In the genomic region with DNA sequence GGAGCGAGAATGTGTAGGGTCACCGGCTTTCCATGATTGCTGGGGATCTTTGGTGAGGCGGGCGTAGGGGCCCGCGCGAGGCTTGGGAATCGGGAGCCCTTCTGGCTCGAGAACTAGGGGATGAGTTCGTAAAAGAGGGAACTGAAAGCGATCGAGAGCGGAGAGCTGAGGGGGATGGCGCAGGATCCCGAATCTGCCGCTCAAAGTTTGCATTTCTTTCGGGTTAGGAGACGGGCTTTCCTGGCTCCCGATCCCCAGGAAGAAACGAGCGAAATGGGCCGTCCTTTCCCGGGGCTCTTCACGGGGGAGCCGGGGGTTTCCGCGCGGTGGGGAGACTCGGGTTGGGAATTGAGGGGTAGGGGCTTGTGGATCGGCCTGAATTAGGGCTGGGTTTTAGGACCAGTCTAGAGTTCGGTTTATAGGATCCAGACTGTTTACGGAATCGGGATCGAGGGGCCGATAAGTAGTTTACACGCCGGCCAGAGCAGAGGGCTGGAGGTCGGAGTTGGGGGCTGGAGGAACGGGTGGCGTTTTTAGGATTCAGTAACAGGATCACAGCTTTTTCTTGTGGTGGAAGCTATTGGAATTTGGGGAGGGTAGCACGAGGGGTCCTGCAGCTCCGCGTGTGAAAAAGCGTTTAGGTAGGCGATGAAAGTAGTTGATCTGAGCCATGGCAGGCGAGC, we compare ENCODE assay signal across 8 cellular contexts. TPM values are rescaled to one million over a fixed set of nuclear protein-coding genes. Genes with fewer than 3 reads are reported as not detected.
DNase-seq lines count a peak whose midpoint lies in the region; ATAC-seq and TF ChIP-seq lines count a peak whose summit lies in the region.

No MANE protein-coding gene starts in this region.

- intact Hi-C loops in CD8-positive, alpha-beta T cell (cut with DNase I, micrococcal nuclease), result no loop called here
- intact Hi-C loops in mammary epithelial cell (cut with micrococcal nuclease), result loop anchor here (2.0 kb wide), 1 partner anchor 263 kb away; no protein-coding TSS in a partner anchor
- intact Hi-C loops in lower lobe of right lung (cut with DNase I), result no loop called here

- no peaks in the 10 kb centered on the region for H3K36me3 Mint-ChIP-seq in CD8-positive, alpha-beta T cell

- no peaks in the 10 kb centered on the region for H3K36me3 ChIP-seq in CD8-positive, alpha-beta T cell (ENCODE audit: insufficient read depth, low read length)
- H3K36me3 ChIP-seq in HUES48 (ENCODE audit: control insufficient read depth, insufficient read depth, low read length) (no peaks in the 10 kb centered on the region), mammary epithelial cell (ENCODE audit: insufficient read depth, low read length) (no peaks in the 10 kb centered on the region), lower lobe of right lung (no peaks in the 10 kb centered on the region), tibial nerve (no peaks in the 10 kb centered on the region)

- H3K4me3 Mint-ChIP-seq in CD8-positive, alpha-beta T cell, result peak overlapping the region; percentile 86

- peaks cover 25% of the 10 kb centered on the region for H3K4me1 Mint-ChIP-seq in CD8-positive, alpha-beta T cell (ENCODE audit: low read depth)

- H3K9ac ChIP-seq in HUES48 (ENCODE audit: low read depth, low read length), result peak overlapping the region; percentile 23; the same call in 1 of the 2 replicates
- no peak overlapping the region for H3K9ac ChIP-seq in mammary epithelial cell (ENCODE audit: insufficient read depth, low read length)

- no peak for TF ChIP-seq EP300 in tibial nerve (IDR thresholded peaks at IDR 0.05)

- H3K4me3 ChIP-seq in CD8-positive, alpha-beta T cell (ENCODE audit: low read depth, low read length), result peak overlapping the region; percentile 45
- peak overlapping the region; percentile 76 for H3K4me3 ChIP-seq in HUES48 (ENCODE audit: low read depth, low read length)
- peak overlapping the region; percentile 56 to 69 (median 59) for H3K4me3 ChIP-seq in mammary epithelial cell (replicated peaks in 1 of 3; ENCODE audit: insufficient read depth in 1 of 3, low read depth in 2 of 3, low read length in 3 of 3)
- peak overlapping the region; percentile 59 for H3K4me3 ChIP-seq in lower lobe of right lung
- peak overlapping the region; percentile 64 to 82 (median 72) for H3K4me3 ChIP-seq in tibial nerve

- peak in 1 of 2 donors; percentile 2 for TF ChIP-seq POLR2A in tibial nerve (IDR thresholded peaks at IDR 0.05)

- no peaks in the 10 kb centered on the region for H4K20me1 ChIP-seq in mammary epithelial cell (ENCODE audit: insufficient read depth, low read length)

- WGBS in mammary epithelial cell (ENCODE audit: low coverage, missing lambda C conversion rate), result 3% methylated on average over 23 of the region's 46 CpGs
- WGBS in tibial nerve, 2 donors, result 1 to 2% methylated on average over 46 of the region's 46 CpGs

- no peaks in the 10 kb centered on the region for H3K9me3 ChIP-seq in CD8-positive, alpha-beta T cell (ENCODE audit: low read length)
- H3K9me3 ChIP-seq in HUES48 (ENCODE audit: control insufficient read depth, insufficient read depth, low read length), result no peaks in the 10 kb centered on the region
- no peaks in the 10 kb centered on the region for H3K9me3 ChIP-seq in mammary epithelial cell (replicated peaks; ENCODE audit: insufficient read depth, low read length)
- H3K9me3 ChIP-seq in lower lobe of right lung, result no peaks in the 10 kb centered on the region
- H3K9me3 ChIP-seq in tibial nerve, result no peaks in the 10 kb centered on the region

- H3K27ac Mint-ChIP-seq in CD8-positive, alpha-beta T cell, result no peak overlapping the region

- dilution Hi-C loops in mammary epithelial cell (cut with HindIII; ENCODE audit: low sequenced_read_pairs), result no loop called here

- H3K27ac ChIP-seq in CD8-positive, alpha-beta T cell (ENCODE audit: low read depth, low read length), result no peak overlapping the region
- H3K27ac ChIP-seq in HUES48 (ENCODE audit: low read depth, low read length), result no peak overlapping the region
- no peak overlapping the region for H3K27ac ChIP-seq in mammary epithelial cell (ENCODE audit: insufficient read depth, low read depth, low read length)
- peak overlapping the region; percentile 80 for H3K27ac ChIP-seq in lower lobe of right lung
- peak overlapping the region; percentile 75 to 94 (median 88) for H3K27ac ChIP-seq in tibial nerve

- ATAC-seq in CD8-positive, alpha-beta T cell, result no peak
- ATAC-seq in lower lobe of right lung (peak in 1 of 2 donors; percentile 13), GM18502 (IDR thresholded peaks at IDR 0.05; ENCODE audit: poor library complexity, unreplicated experiment) (no peak)

- peak overlapping the region; percentile 97 for H3K4me2 ChIP-seq in mammary epithelial cell (ENCODE audit: insufficient read depth, low read depth, low read length)

- BruUV-seq in mammary epithelial cell (replicated peaks; lab: Mats Ljungman, UMichigan), result no TSS peak

- POLR2A ChIA-PET in CD8-positive, alpha-beta T cell (lab: Charles Lee), result no interaction called here

- H3K9me3 Mint-ChIP-seq in CD8-positive, alpha-beta T cell, result no peaks in the 10 kb centered on the region

- H3K4me1 ChIP-seq in CD8-positive, alpha-beta T cell (ENCODE audit: insufficient read depth, low read length), result peaks cover 18% of the 10 kb centered on the region
- H3K4me1 ChIP-seq in HUES48 (ENCODE audit: control insufficient read depth, insufficient read depth, low read length) (peaks cover 64% of the 10 kb centered on the region), mammary epithelial cell (ENCODE audit: insufficient read depth, low read length) (peaks cover 12% of the 10 kb centered on the region), lower lobe of right lung (peaks cover 26% of the 10 kb centered on the region), tibial nerve (peaks cover 0 to 59% (median 27%) of the 10 kb centered on the region in 4 donors)

- no peak for TF ChIP-seq CTCF in CD8-positive, alpha-beta T cell (IDR thresholded peaks at IDR 0.05)
- TF ChIP-seq CTCF in mammary epithelial cell (conservative IDR thresholded peaks at IDR 0.05 in 1 of 2, IDR thresholded peaks at IDR 0.05 in 1 of 2; ENCODE audit: extremely low read depth in 1 of 2, insufficient read depth in 1 of 2, low read depth in 1 of 2, low read length in 2 of 2) (no peak), lower lobe of right lung (IDR thresholded peaks at IDR 0.05) (no peak), tibial nerve (IDR thresholded peaks at IDR 0.05) (no peak)

- peak overlapping the region; percentile 90 for H2AFZ ChIP-seq in mammary epithelial cell (ENCODE audit: low read depth, low read length)

- no peak for DNase-seq in CD8-positive, alpha-beta T cell
- DNase-seq in mammary epithelial cell, result no peak
- no peak for DNase-seq in lower lobe of right lung
- no peak for DNase-seq in tibial nerve (ENCODE audit: low spot score in 2 of 2)
- DNase-seq in stimulated activated CD4-positive, alpha-beta T cell treated with anti-CD3 and anti-CD28 coated beads, Interleukin-2, amount 100 ng/mL, for 48 hours, result no peak
- DNase-seq in GM19238 (ENCODE audit: insufficient read length, low spot score), result no peak

- CTCF ChIA-PET in CD8-positive, alpha-beta T cell (lab: Charles Lee), result no interaction called here
- CTCF ChIA-PET in mammary epithelial cell (lab: Charles Lee; ENCODE audit: low non-redundant PET), result interaction anchor here (1.0 kb wide), 1 partner anchor 180 kb away, joined by 4 read pairs; no protein-coding TSS in a partner anchor

- peaks cover 19% of the 10 kb centered on the region for H3K27me3 ChIP-seq in CD8-positive, alpha-beta T cell (ENCODE audit: insufficient read depth, low read length)
- H3K27me3 ChIP-seq in HUES48 (ENCODE audit: control insufficient read depth, insufficient read depth, low read length) (peaks cover 55% of the 10 kb centered on the region), mammary epithelial cell (ENCODE audit: insufficient read depth, low read length) (peaks cover 11% of the 10 kb centered on the region), lower lobe of right lung (ENCODE audit: low read depth) (peaks cover 65% of the 10 kb centered on the region), tibial nerve (no peaks in the 10 kb centered on the region)

- H3K27me3 Mint-ChIP-seq in CD8-positive, alpha-beta T cell (ENCODE audit: low read depth), result peaks cover 61% of the 10 kb centered on the region

- H3K79me2 ChIP-seq in mammary epithelial cell (ENCODE audit: insufficient read depth, low read length), result no peaks in the 10 kb centered on the region

- in situ Hi-C loops in mammary epithelial cell (cut with MboI; ENCODE audit: low sequenced_read_pairs in 2 of 2), result loop anchor here (10.0 to 25.0 kb wide), 2 partner anchors 179 to 246 kb away; no protein-coding TSS in a partner anchor

RNA-seq across cellular contexts. Expression of a gene that starts 1.3 kb away (rescaled TPM):
- not detected for total RNA-seq in CD8-positive, alpha-beta T cell
- total RNA-seq in mammary epithelial cell, result under 1 TPM; 0.16 to 0.33 TPM
- polyA plus RNA-seq in mammary epithelial cell, result 0.10 TPM
- not detected for polyA minus RNA-seq in mammary epithelial cell
- total RNA-seq in lower lobe of right lung, result 14.4 TPM
- total RNA-seq in tibial nerve, result 1 to 10 TPM; 5.7 to 7.2 (median 6.4) TPM

RNA-seq across cellular contexts. Expression of a gene that starts 54.4 kb away (rescaled TPM):
- total RNA-seq in CD8-positive, alpha-beta T cell, result 1 to 10 TPM; 2.5 to 3.4 TPM
- total RNA-seq in mammary epithelial cell (10 to 100 TPM; 15.0 to 17.5 TPM), lower lobe of right lung (20.5 TPM), tibial nerve (10 to 100 TPM; 17.2 to 30.6 (median 20.7) TPM)
- polyA plus RNA-seq in mammary epithelial cell, result 25.6 TPM
- 0.31 TPM for polyA minus RNA-seq in mammary epithelial cell

Comparison
In these comparisons a context has a peak if more than half of its experiments do, and no peak if none do; other contexts are left out.
1. H3K27ac ChIP-seq: peak in lower lobe of right lung (single experiment) and tibial nerve (4 of 4); none in CD8-positive, alpha-beta T cell (single experiment), HUES48 (single experiment) and mammary epithelial cell (single experiment).
2. RNA of a gene that starts 1.3 kb away (total RNA-seq): 14.4 TPM in lower lobe of right lung (single experiment) and 5.7 to 7.2 TPM in tibial nerve; 0.16 to 0.33 TPM in mammary epithelial cell and not detected in CD8-positive, alpha-beta T cell; every median in the first group is over 4 times any median in the second.
3. Peak in every context shown above with its lines, with median percentiles within 50 percentile points of each other: H3K4me3 ChIP-seq.